ENCODE assay signal across 15 cellular contexts in genomic region chr2:3606028-3606369, GRCh38. TPM values are rescaled to one million over a fixed set of nuclear protein-coding genes. Genes with fewer than 3 reads are reported as not detected.
A peak's percentile ranks its signal among the peaks of the same experiment; 100 is the strongest.
DNase-seq lines count a peak whose midpoint lies in the region; ATAC-seq and TF ChIP-seq lines count a peak whose summit lies in the region.
"Had no signal": no experiment of that assay in that cellular context is flagged by ENCODE, and none has a peak within 500 bp of the region (broad histone marks: within the 10 kb centered on the region; RNA-seq: fewer than 3 reads in every experiment).

No MANE protein-coding gene starts in this region.

- H2AFZ ChIP-seq in SK-N-SH (ENCODE audit: low read depth), result peak overlapping the region; percentile 85
- H2AFZ ChIP-seq in HCT116 (ENCODE audit: low read depth, low read length, poor library complexity, severe bottlenecking), result peak overlapping the region; percentile 99
- H2AFZ ChIP-seq in MM.1S (ENCODE audit: low read length), result no peak overlapping the region

- H3K4me3 ChIP-seq in SK-N-SH (ENCODE audit: low read depth in 2 of 2, low read length in 1 of 2) (no peak overlapping the region), HCT116 (replicated peaks in 1 of 2; ENCODE audit: low read depth in 1 of 2, low read length in 2 of 2) (no peak overlapping the region), MM.1S (ENCODE audit: low read length) (no peak overlapping the region)
- H3K4me3 ChIP-seq: SJSA1, thoracic aorta had no signal

- TF ChIP-seq CTCF in SK-N-SH (IDR thresholded peaks at IDR 0.05) (no peak), HCT116 (IDR thresholded peaks at IDR 0.05 in 2 of 3, conservative IDR thresholded peaks at IDR 0.05 in 1 of 3; ENCODE audit: borderline replicate concordance in 1 of 3, insufficient read depth in 1 of 3, low read depth in 2 of 3, low read length in 2 of 3) (no peak), neural crest cell (conservative IDR thresholded peaks at IDR 0.05) (no peak), progenitor cell of endocrine pancreas (IDR thresholded peaks at IDR 0.05; ENCODE audit: unreplicated experiment) (no peak), MM.1S (IDR thresholded peaks at IDR 0.05; ENCODE audit: low read length) (no peak)

- intact Hi-C loops in HCT116 (cut with micrococcal nuclease), result no loop called here

- CTCF ChIA-PET in SK-N-SH (lab: Yijun Ruan, JAX), result interaction anchor here (0.9 to 2.8 kb wide), 5 partner anchors 11 to 144 kb away, joined by 4 to 18 read pairs (median 10); partner anchors contain the start of gene COLEC11
- CTCF ChIA-PET in HCT116 (lab: Charles Lee), result no interaction called here

- H3K9me3 ChIP-seq in SK-N-SH, result no peaks in the 10 kb centered on the region
- no peaks in the 10 kb centered on the region for H3K9me3 ChIP-seq in HCT116 (ENCODE audit: control insufficient read depth in 1 of 2, insufficient read depth in 1 of 2, low read depth in 1 of 2, low read length in 2 of 2)
- H3K9me3 ChIP-seq in MM.1S (replicated peaks; ENCODE audit: insufficient read depth, low read length), result no peaks in the 10 kb centered on the region
- H3K9me3 ChIP-seq: SJSA1, thoracic aorta had no signal

- no peaks in the 10 kb centered on the region for H3K9me3 Mint-ChIP-seq in activated naive CD8-positive, alpha-beta T cell treated with anti-CD3 and anti-CD28 coated beads, Interleukin-2, amount 10 ng/mL, durations not matched to agents 7 days and 5 days
- H3K9me3 Mint-ChIP-seq in neural crest cell, result no peaks in the 10 kb centered on the region
- H3K9me3 Mint-ChIP-seq in progenitor cell of endocrine pancreas (ENCODE audit: low read depth), result no peaks in the 10 kb centered on the region
- H3K9me3 Mint-ChIP-seq: endodermal cell had no signal

- ATAC-seq in SK-N-SH treated with all-trans-retinoic acid at 6 μM for 48 hours (no peak), HCT116 (no peak), HG03442 (IDR thresholded peaks at IDR 0.05; ENCODE audit: unreplicated experiment) (no peak)
- ATAC-seq in activated naive CD8-positive, alpha-beta T cell treated with anti-CD3 and anti-CD28 coated beads, Interleukin-2, amount 10 ng/mL, durations not matched to agents 7 days and 5 days (ENCODE audit: low read depth), result no peak

- H3K79me2 ChIP-seq in SK-N-SH (ENCODE audit: insufficient read depth), result no peaks in the 10 kb centered on the region
- no peaks in the 10 kb centered on the region for H3K79me2 ChIP-seq in HCT116 (ENCODE audit: insufficient read depth, low read length)
- H3K79me2 ChIP-seq in MM.1S (ENCODE audit: low read length), result no peaks in the 10 kb centered on the region

- WGBS in SK-N-SH (ENCODE audit: low lambda C conversion rate), result 94% methylated on average over 6 of the region's 11 CpGs

- no peaks in the 10 kb centered on the region for H3K36me3 ChIP-seq in SK-N-SH (replicated peaks in 1 of 2; ENCODE audit: control insufficient read depth in 1 of 2, insufficient read depth in 2 of 2, low read length in 1 of 2)
- no peaks in the 10 kb centered on the region for H3K36me3 ChIP-seq in HCT116 (ENCODE audit: control insufficient read depth in 1 of 2, insufficient read depth in 2 of 2, low read length in 2 of 2)
- no peaks in the 10 kb centered on the region for H3K36me3 ChIP-seq in MM.1S (replicated peaks; ENCODE audit: insufficient read depth, low read length)
- H3K36me3 ChIP-seq: SJSA1, thoracic aorta had no signal

- no peaks in the 10 kb centered on the region for H4K20me1 ChIP-seq in SK-N-SH (ENCODE audit: insufficient read depth)
- no peaks in the 10 kb centered on the region for H4K20me1 ChIP-seq in HCT116 (ENCODE audit: insufficient read depth)
- no peaks in the 10 kb centered on the region for H4K20me1 ChIP-seq in MM.1S (ENCODE audit: insufficient read depth, low read length)

- H3K27me3 ChIP-seq in SK-N-SH (ENCODE audit: insufficient read depth), result no peaks in the 10 kb centered on the region
- no peaks in the 10 kb centered on the region for H3K27me3 ChIP-seq in HCT116 (ENCODE audit: insufficient read depth, low read length)
- H3K27me3 ChIP-seq in MM.1S (replicated peaks; ENCODE audit: insufficient read depth, low read length), result no peaks in the 10 kb centered on the region
- H3K27me3 ChIP-seq: SJSA1 had no signal

- no peaks in the 10 kb centered on the region for H3K36me3 Mint-ChIP-seq in activated naive CD8-positive, alpha-beta T cell treated with anti-CD3 and anti-CD28 coated beads, Interleukin-2, amount 10 ng/mL, durations not matched to agents 7 days and 5 days
- no peaks in the 10 kb centered on the region for H3K36me3 Mint-ChIP-seq in neural crest cell (ENCODE audit: low read depth)
- no peaks in the 10 kb centered on the region for H3K36me3 Mint-ChIP-seq in progenitor cell of endocrine pancreas (ENCODE audit: insufficient read depth)

- H3K9me2 ChIP-seq in SK-N-SH, result no peaks in the 10 kb centered on the region
- H3K9me2 ChIP-seq in HCT116 (ENCODE audit: insufficient read depth), result no peaks in the 10 kb centered on the region
- H3K9me2 ChIP-seq in MM.1S (replicated peaks; ENCODE audit: insufficient read depth, low read length), result no peaks in the 10 kb centered on the region

- H3K27ac Mint-ChIP-seq in activated naive CD8-positive, alpha-beta T cell treated with anti-CD3 and anti-CD28 coated beads, Interleukin-2, amount 10 ng/mL, durations not matched to agents 7 days and 5 days, result no peak overlapping the region
- peak overlapping the region; percentile 86 for H3K27ac Mint-ChIP-seq in neural crest cell (ENCODE audit: unreplicated experiment)
- no peak overlapping the region for H3K27ac Mint-ChIP-seq in progenitor cell of endocrine pancreas
- H3K27ac Mint-ChIP-seq: endodermal cell had no signal

- H3K4me1 ChIP-seq in SK-N-SH (ENCODE audit: control insufficient read depth in 1 of 2, insufficient read depth in 2 of 2, low read depth in 1 of 2, low read length in 1 of 2) (peaks cover 5 to 85% of the 10 kb centered on the region in 2 experiments; a peak in 3 of 4 replicates), HCT116 (ENCODE audit: control insufficient read depth in 1 of 2, insufficient read depth in 2 of 2, low read length in 2 of 2) (peaks cover 12 to 19% of the 10 kb centered on the region in 2 experiments), MM.1S (ENCODE audit: low read length) (peaks cover 6% of the 10 kb centered on the region)
- H3K4me1 ChIP-seq: SJSA1 had no signal

- no peaks in the 10 kb centered on the region for H3F3A ChIP-seq in SK-N-SH (replicated peaks; ENCODE audit: insufficient read depth)
- no peaks in the 10 kb centered on the region for H3F3A ChIP-seq in MM.1S (ENCODE audit: insufficient read depth, low read length)

- H3K27me3 Mint-ChIP-seq in activated naive CD8-positive, alpha-beta T cell treated with anti-CD3 and anti-CD28 coated beads, Interleukin-2, amount 10 ng/mL, durations not matched to agents 7 days and 5 days, result no peaks in the 10 kb centered on the region
- H3K27me3 Mint-ChIP-seq in neural crest cell (ENCODE audit: low read depth) (no peaks in the 10 kb centered on the region), progenitor cell of endocrine pancreas (peaks cover 3% of the 10 kb centered on the region)

- H3K4me1 Mint-ChIP-seq in activated naive CD8-positive, alpha-beta T cell treated with anti-CD3 and anti-CD28 coated beads, Interleukin-2, amount 10 ng/mL, durations not matched to agents 7 days and 5 days, result peaks cover 14% of the 10 kb centered on the region
- H3K4me1 Mint-ChIP-seq in neural crest cell (peaks cover 12% of the 10 kb centered on the region), progenitor cell of endocrine pancreas (ENCODE audit: low read depth) (peaks cover 4% of the 10 kb centered on the region)
- H3K4me1 Mint-ChIP-seq: endodermal cell had no signal

- BruUV-seq in HCT116 (replicated peaks; lab: Mats Ljungman, UMichigan), result no TSS peak

- no peak for TF ChIP-seq EP300 in SK-N-SH (IDR thresholded peaks at IDR 0.05; ENCODE audit: borderline replicate concordance in 1 of 2, low read depth in 1 of 2, low read length in 1 of 2)

- RAD21 ChIA-PET in HCT116 (lab: Charles Lee; ENCODE audit: low non-redundant PET in 1 of 2, low total read pairs in 2 of 2, uncharacterized antibody in 2 of 2, unreplicated experiment in 2 of 2), result no interaction called here

- no peak for DNase-seq in SK-N-SH
- DNase-seq in HCT116 (ENCODE audit: low read depth, low spot score), result no peak
- peak; percentile 27 for DNase-seq in activated naive CD8-positive, alpha-beta T cell treated with anti-CD3 and anti-CD28 coated beads, Interleukin-2, amount 10 ng/mL, durations not matched to agents 7 days and 5 days
- DNase-seq in neural crest cell (ENCODE audit: low read depth, low spot score), result no peak
- no peak for DNase-seq in progenitor cell of endocrine pancreas (ENCODE audit: low spot score, unreplicated experiment)
- no peak for DNase-seq in MM.1S
- DNase-seq: DMS79 treated with DMSO at 0.1 percent for 48 hours; endodermal cell; NK-92 treated with Interleukin-12 subunit alpha and Interleukin-12 subunit beta, amount 100 ng/mL, for 24 hours had no signal

- peak overlapping the region; percentile 56 to 97; a peak in 3 of 4 replicates for H3K27ac ChIP-seq in SK-N-SH (ENCODE audit: low read depth in 2 of 2, low read length in 1 of 2)
- peak overlapping the region; percentile 86 for H3K27ac ChIP-seq in HCT116 (ENCODE audit: low read depth, low read length)
- H3K27ac ChIP-seq in MM.1S (ENCODE audit: low read length), result no peak overlapping the region
- H3K27ac ChIP-seq: SJSA1, thoracic aorta had no signal

- TF ChIP-seq RAD21 in SK-N-SH (IDR thresholded peaks at IDR 0.05; ENCODE audit: low read length), result no peak
- no peak for TF ChIP-seq RAD21 in HCT116 (IDR thresholded peaks at IDR 0.05; ENCODE audit: low read depth)

- POLR2A ChIA-PET in SK-N-SH (lab: Yijun Ruan, JAX), result interaction anchor here (0.6 to 3.7 kb wide), 9 partner anchors 11 to 479 kb away, joined by 3 to 39 read pairs (median 3); partner anchors contain the start of gene COLEC11
- POLR2A ChIA-PET in HCT116 (lab: Charles Lee), result no interaction called here
- POLR2A ChIA-PET in activated naive CD8-positive, alpha-beta T cell treated with anti-CD3 and anti-CD28 coated beads, Interleukin-2, amount 10 ng/mL, durations not matched to agents 7 days and 5 days (lab: Charles Lee), result interaction anchor here (1.1 to 1.4 kb wide), 2 partner anchors 30 to 48 kb away, joined by 3 to 5 read pairs; partner anchors contain the start of gene RNASEH1

- H3K9ac ChIP-seq in SK-N-SH (no peak overlapping the region), HCT116 (ENCODE audit: low read length) (peak overlapping the region; percentile 34; the same call in 1 of the 2 replicates), MM.1S (ENCODE audit: low read length) (no peak overlapping the region)

- peak overlapping the region; percentile 86 for H3K4me3 Mint-ChIP-seq in activated naive CD8-positive, alpha-beta T cell treated with anti-CD3 and anti-CD28 coated beads, Interleukin-2, amount 10 ng/mL, durations not matched to agents 7 days and 5 days
- H3K4me3 Mint-ChIP-seq in neural crest cell (no peak overlapping the region), progenitor cell of endocrine pancreas (ENCODE audit: low read depth) (no peak overlapping the region)
- H3K4me3 Mint-ChIP-seq: endodermal cell had no signal

- peak overlapping the region; percentile 4; the same call in 1 of the 2 replicates for H3K4me2 ChIP-seq in SK-N-SH
- peak overlapping the region; percentile 56 for H3K4me2 ChIP-seq in HCT116 (ENCODE audit: low read length)
- no peak overlapping the region for H3K4me2 ChIP-seq in MM.1S (ENCODE audit: low read depth, low read length)

- TF ChIP-seq POLR2A in HCT116 (IDR thresholded peaks at IDR 0.05; ENCODE audit: borderline replicate concordance, extremely low read depth, insufficient read depth, insufficient read length), result no peak

RNA-seq across cellular contexts. Expression of gene COLEC11, which starts 11.1 kb away (rescaled TPM):
- 8.7 and 15.2 TPM in 2 replicates for polyA plus RNA-seq in SK-N-SH (2012; rRNA removed)
- 11.5 and 22.9 TPM in 2 replicates for polyA plus RNA-seq in SK-N-SH (2012; cell fraction: cytosol; rRNA removed)
- polyA plus RNA-seq in SK-N-SH (2012; cell fraction: nucleus; rRNA removed), result 4.4 and 8.8 TPM in 2 replicates
- total RNA-seq in HCT116 (2021; ENCODE audit: unreplicated experiment) (0.15 TPM), neural crest cell (not detected in 2 replicates), progenitor cell of endocrine pancreas (not detected in 2 replicates)
- 0.10 TPM in 1 of 2 replicates, not detected in the other for polyA plus RNA-seq in HCT116 (2012)
- total RNA-seq in activated naive CD8-positive, alpha-beta T cell treated with anti-CD3 and anti-CD28 coated beads, Interleukin-2, amount 10 ng/mL, durations not matched to agents 7 days and 5 days, result under 1 TPM; 0.39 to 0.77 TPM
- total RNA-seq: LHCN-M2, SJSA1 had no signal

RNA-seq across cellular contexts. Expression of gene RPS7, which starts 30.9 kb away (rescaled TPM):
- 2,166 and 2,477 TPM in 2 replicates for polyA plus RNA-seq in SK-N-SH (2012; rRNA removed)
- 3,192 and 3,529 TPM in 2 replicates for polyA plus RNA-seq in SK-N-SH (2012; cell fraction: cytosol; rRNA removed)
- polyA plus RNA-seq in SK-N-SH (2012; cell fraction: nucleus; rRNA removed), result 656 and 726 TPM in 2 replicates
- total RNA-seq in HCT116 (2021; ENCODE audit: unreplicated experiment) (1,694 TPM), neural crest cell (1,758 and 1,929 TPM in 2 replicates), progenitor cell of endocrine pancreas (1,422 and 1,517 TPM in 2 replicates)
- 1,040 and 1,126 TPM in 2 replicates for polyA plus RNA-seq in HCT116 (2012)
- 1,000 to 10,000 TPM; 1,215 to 1,237 TPM for total RNA-seq in activated naive CD8-positive, alpha-beta T cell treated with anti-CD3 and anti-CD28 coated beads, Interleukin-2, amount 10 ng/mL, durations not matched to agents 7 days and 5 days

RNA-seq across cellular contexts. Expression of gene RNASEH1, which starts 47.9 kb away (rescaled TPM):
- polyA plus RNA-seq in SK-N-SH (2012; rRNA removed), result 34.4 and 35.3 TPM in 2 replicates
- polyA plus RNA-seq in SK-N-SH (2012; cell fraction: cytosol; rRNA removed), result 35.8 and 36.2 TPM in 2 replicates
- 24.7 and 30.1 TPM in 2 replicates for polyA plus RNA-seq in SK-N-SH (2012; cell fraction: nucleus; rRNA removed)
- total RNA-seq in HCT116 (2021; ENCODE audit: unreplicated experiment) (38.2 TPM), neural crest cell (28.9 and 33.7 TPM in 2 replicates), progenitor cell of endocrine pancreas (18.5 and 21.8 TPM in 2 replicates)
- polyA plus RNA-seq in HCT116 (2012), result 20.6 and 23.2 TPM in 2 replicates
- 10 to 100 TPM; 24.7 to 24.9 TPM for total RNA-seq in activated naive CD8-positive, alpha-beta T cell treated with anti-CD3 and anti-CD28 coated beads, Interleukin-2, amount 10 ng/mL, durations not matched to agents 7 days and 5 days

RNA-seq across cellular contexts. Expression of gene ALLC, which starts 52.0 kb away (rescaled TPM):
- polyA plus RNA-seq in SK-N-SH (2012; rRNA removed), result 0.08 TPM in 1 of 2 replicates, not detected in the other
- 0.05 TPM in 1 of 2 replicates, not detected in the other for polyA plus RNA-seq in SK-N-SH (2012; cell fraction: cytosol; rRNA removed)
- polyA plus RNA-seq in SK-N-SH (2012; cell fraction: nucleus; rRNA removed), result 0.19 and 0.27 TPM in 2 replicates
- total RNA-seq in HCT116 (2021; ENCODE audit: unreplicated experiment), result not detected
- not detected in 2 replicates for polyA plus RNA-seq in HCT116 (2012)
- total RNA-seq in activated naive CD8-positive, alpha-beta T cell treated with anti-CD3 and anti-CD28 coated beads, Interleukin-2, amount 10 ng/mL, durations not matched to agents 7 days and 5 days, result not detected
- total RNA-seq in neural crest cell, result not detected in 2 replicates
- 0.16 TPM in 1 of 2 replicates, not detected in the other for total RNA-seq in progenitor cell of endocrine pancreas
- total RNA-seq: endodermal cell, LHCN-M2, pulmonary artery endothelial cell, SJSA1 had no signal
